ENCODE assay signal across 19 cellular contexts in genomic region chr20:1687053-1687452, GRCh38. TPM values are rescaled to one million over a fixed set of nuclear protein-coding genes. Genes with fewer than 3 reads are reported as not detected.
DNase-seq lines count a peak whose midpoint lies in the region; ATAC-seq lines count a peak whose summit lies in the region.
"Had no signal": no experiment of that assay in that cellular context is flagged by ENCODE, and none has a peak within 500 bp of the region (broad histone marks: within the 10 kb centered on the region; RNA-seq: fewer than 3 reads in every experiment).

No MANE protein-coding gene starts in this region.

- H3K9me3 Mint-ChIP-seq in activated CD4-positive, alpha-beta memory T cell treated with anti-CD3 and anti-CD28 coated beads for 36 hours: peaks cover 29% of the 10 kb centered on the region
- H3K9me3 Mint-ChIP-seq in activated CD4-positive, alpha-beta memory T cell treated with anti-CD3 and anti-CD28 coated beads, Interleukin-2, amount 10 ng/mL, durations not matched to agents 7 days and 5 days: peaks cover 18% of the 10 kb centered on the region
- peaks cover 5% of the 10 kb centered on the region for H3K9me3 Mint-ChIP-seq in activated naive CD8-positive, alpha-beta T cell treated with anti-CD3 and anti-CD28 coated beads, Interleukin-2, amount 50 U/mL, for 24 hours

- no peak for ATAC-seq in activated naive CD8-positive, alpha-beta T cell treated with anti-CD3 and anti-CD28 coated beads, Interleukin-2, amount 50 U/mL, for 24 hours
- ATAC-seq in HG03457 (IDR thresholded peaks at IDR 0.05; ENCODE audit: unreplicated experiment): no peak
- no peak for ATAC-seq in HG02852 (IDR thresholded peaks at IDR 0.05; ENCODE audit: unreplicated experiment)

- DNase-seq in activated CD4-positive, alpha-beta memory T cell treated with anti-CD3 and anti-CD28 coated beads for 36 hours: no peak
- DNase-seq in activated CD4-positive, alpha-beta memory T cell treated with anti-CD3 and anti-CD28 coated beads, Interleukin-2, amount 10 ng/mL, durations not matched to agents 7 days and 5 days: no peak
- DNase-seq in CD1c-positive myeloid dendritic cell (ENCODE audit: extremely low spot score): peak; percentile 12
- peak; percentile 6 for DNase-seq in SKM-1 (lab: John Stamatoyannopoulos, UW; ENCODE audit: unreplicated experiment)
- no peak for DNase-seq in activated naive CD8-positive, alpha-beta T cell treated with anti-CD3 and anti-CD28 coated beads, Interleukin-2, amount 50 U/mL, for 24 hours
- DNase-seq in SJCRH30: no peak
- DNase-seq: Calu3, Karpas-422, MM.1S, NCI-H1417, NCI-H2029, NCI-H2171, NCI-H446, NCI-H69, SHP77 treated with DMSO at 0.1 percent for 48 hours had no signal

- no peaks in the 10 kb centered on the region for H3K27me3 Mint-ChIP-seq in activated CD4-positive, alpha-beta memory T cell treated with anti-CD3 and anti-CD28 coated beads for 36 hours
- H3K27me3 Mint-ChIP-seq in activated CD4-positive, alpha-beta memory T cell treated with anti-CD3 and anti-CD28 coated beads, Interleukin-2, amount 10 ng/mL, durations not matched to agents 7 days and 5 days: no peaks in the 10 kb centered on the region
- no peaks in the 10 kb centered on the region for H3K27me3 Mint-ChIP-seq in activated naive CD8-positive, alpha-beta T cell treated with anti-CD3 and anti-CD28 coated beads, Interleukin-2, amount 50 U/mL, for 24 hours

- H3K9me3 ChIP-seq in SJCRH30 (replicated peaks): no peaks in the 10 kb centered on the region

- H3K4me1 Mint-ChIP-seq in activated CD4-positive, alpha-beta memory T cell treated with anti-CD3 and anti-CD28 coated beads for 36 hours (ENCODE audit: low read depth): peaks cover 54% of the 10 kb centered on the region
- H3K4me1 Mint-ChIP-seq in activated CD4-positive, alpha-beta memory T cell treated with anti-CD3 and anti-CD28 coated beads, Interleukin-2, amount 10 ng/mL, durations not matched to agents 7 days and 5 days: peaks cover 33% of the 10 kb centered on the region
- H3K4me1 Mint-ChIP-seq in activated naive CD8-positive, alpha-beta T cell treated with anti-CD3 and anti-CD28 coated beads, Interleukin-2, amount 50 U/mL, for 24 hours: peaks cover 75% of the 10 kb centered on the region

- H3K4me1 ChIP-seq in SJCRH30: no peaks in the 10 kb centered on the region

- H3K27ac Mint-ChIP-seq in activated CD4-positive, alpha-beta memory T cell treated with anti-CD3 and anti-CD28 coated beads for 36 hours: peak overlapping the region; percentile 64
- H3K27ac Mint-ChIP-seq in activated CD4-positive, alpha-beta memory T cell treated with anti-CD3 and anti-CD28 coated beads, Interleukin-2, amount 10 ng/mL, durations not matched to agents 7 days and 5 days: no peak overlapping the region
- H3K27ac Mint-ChIP-seq in activated naive CD8-positive, alpha-beta T cell treated with anti-CD3 and anti-CD28 coated beads, Interleukin-2, amount 50 U/mL, for 24 hours: peak overlapping the region; percentile 85

- no peak overlapping the region for H3K4me3 Mint-ChIP-seq in activated CD4-positive, alpha-beta memory T cell treated with anti-CD3 and anti-CD28 coated beads for 36 hours
- H3K4me3 Mint-ChIP-seq in activated CD4-positive, alpha-beta memory T cell treated with anti-CD3 and anti-CD28 coated beads, Interleukin-2, amount 10 ng/mL, durations not matched to agents 7 days and 5 days: no peak overlapping the region
- no peak overlapping the region for H3K4me3 Mint-ChIP-seq in activated naive CD8-positive, alpha-beta T cell treated with anti-CD3 and anti-CD28 coated beads, Interleukin-2, amount 50 U/mL, for 24 hours

- peaks cover 10% of the 10 kb centered on the region for H3K36me3 Mint-ChIP-seq in activated CD4-positive, alpha-beta memory T cell treated with anti-CD3 and anti-CD28 coated beads for 36 hours
- peaks cover 13% of the 10 kb centered on the region for H3K36me3 Mint-ChIP-seq in activated CD4-positive, alpha-beta memory T cell treated with anti-CD3 and anti-CD28 coated beads, Interleukin-2, amount 10 ng/mL, durations not matched to agents 7 days and 5 days (ENCODE audit: low read depth)
- peaks cover 21% of the 10 kb centered on the region for H3K36me3 Mint-ChIP-seq in activated naive CD8-positive, alpha-beta T cell treated with anti-CD3 and anti-CD28 coated beads, Interleukin-2, amount 50 U/mL, for 24 hours (ENCODE audit: low read depth)

- intact Hi-C loops in activated CD4-positive, alpha-beta memory T cell treated with anti-CD3 and anti-CD28 coated beads for 36 hours (cut with micrococcal nuclease): loop anchor here (5.0 kb wide), 2 partner anchors 40 to 45 kb away; no protein-coding TSS in a partner anchor

- CTCF ChIA-PET in activated CD4-positive, alpha-beta memory T cell treated with anti-CD3 and anti-CD28 coated beads for 36 hours (lab: Charles Lee): no interaction called here
- CTCF ChIA-PET in activated CD4-positive, alpha-beta memory T cell treated with anti-CD3 and anti-CD28 coated beads, Interleukin-2, amount 10 ng/mL, durations not matched to agents 7 days and 5 days (lab: Charles Lee): interaction anchor here (0.5 kb wide), 1 partner anchor 90 kb away, joined by 3 read pairs; no protein-coding TSS in a partner anchor

- H3K27ac ChIP-seq in SJCRH30: no peak overlapping the region
- H3K27ac ChIP-seq: BLaER1 treated with 17β-estradiol and CSF1 and Interleukin-3, amounts not matched to agents 10 nM and 100 nM had no signal

- H3K27me3 ChIP-seq in SJCRH30: no peaks in the 10 kb centered on the region

- H3K36me3 ChIP-seq in SJCRH30: no peaks in the 10 kb centered on the region
- H3K36me3 ChIP-seq: BLaER1 treated with 17β-estradiol and CSF1 and Interleukin-3, amounts not matched to agents 10 nM and 100 nM had no signal

- POLR2A ChIA-PET in activated CD4-positive, alpha-beta memory T cell treated with anti-CD3 and anti-CD28 coated beads for 36 hours (lab: Charles Lee): no interaction called here
- POLR2A ChIA-PET in activated CD4-positive, alpha-beta memory T cell treated with anti-CD3 and anti-CD28 coated beads, Interleukin-2, amount 10 ng/mL, durations not matched to agents 7 days and 5 days (lab: Charles Lee): no interaction called here

- no peak overlapping the region for H3K4me3 ChIP-seq in SJCRH30
- H3K4me3 ChIP-seq: BLaER1 treated with 17β-estradiol and CSF1 and Interleukin-3, amounts not matched to agents 10 nM and 100 nM had no signal

RNA-seq across cellular contexts. Expression of gene SIRPG, which starts 29.5 kb away (rescaled TPM):
- total RNA-seq in activated CD4-positive, alpha-beta memory T cell treated with anti-CD3 and anti-CD28 coated beads for 36 hours: 10 to 100 TPM; 27.9 to 28.5 TPM
- 100 to 1,000 TPM; 109 to 111 TPM for total RNA-seq in activated CD4-positive, alpha-beta memory T cell treated with anti-CD3 and anti-CD28 coated beads, Interleukin-2, amount 10 ng/mL, durations not matched to agents 7 days and 5 days
- total RNA-seq in SJCRH30 (2014; rRNA removed; shearing (Covaris generic)): not detected in 2 replicates
- total RNA-seq: Calu3, H1 had no signal

Comparison
In these comparisons a context has a peak if more than half of its experiments do, and no peak if none do; other contexts are left out.
1. DNase-seq: peak in CD1c-positive myeloid dendritic cell (single experiment) and SKM-1 (single experiment); none in activated CD4-positive, alpha-beta memory T cell treated with anti-CD3 and anti-CD28 coated beads for 36 hours (single experiment), activated CD4-positive, alpha-beta memory T cell treated with anti-CD3 and anti-CD28 coated beads, Interleukin-2, amount 10 ng/mL, durations not matched to agents 7 days and 5 days (single experiment), activated naive CD8-positive, alpha-beta T cell treated with anti-CD3 and anti-CD28 coated beads, Interleukin-2, amount 50 U/mL, for 24 hours (single experiment) and SJCRH30 (0 of 2).
2. RNA of gene SIRPG, which starts 29.5 kb away (total RNA-seq): 109 to 111 TPM in activated CD4-positive, alpha-beta memory T cell treated with anti-CD3 and anti-CD28 coated beads, Interleukin-2, amount 10 ng/mL, durations not matched to agents 7 days and 5 days and 27.9 to 28.5 TPM in activated CD4-positive, alpha-beta memory T cell treated with anti-CD3 and anti-CD28 coated beads for 36 hours; not detected in SJCRH30; every median in the first group is over 10 times any median in the second.